Comparison of ENCODE assay signal across 18 cellular contexts in the genomic region with DNA sequence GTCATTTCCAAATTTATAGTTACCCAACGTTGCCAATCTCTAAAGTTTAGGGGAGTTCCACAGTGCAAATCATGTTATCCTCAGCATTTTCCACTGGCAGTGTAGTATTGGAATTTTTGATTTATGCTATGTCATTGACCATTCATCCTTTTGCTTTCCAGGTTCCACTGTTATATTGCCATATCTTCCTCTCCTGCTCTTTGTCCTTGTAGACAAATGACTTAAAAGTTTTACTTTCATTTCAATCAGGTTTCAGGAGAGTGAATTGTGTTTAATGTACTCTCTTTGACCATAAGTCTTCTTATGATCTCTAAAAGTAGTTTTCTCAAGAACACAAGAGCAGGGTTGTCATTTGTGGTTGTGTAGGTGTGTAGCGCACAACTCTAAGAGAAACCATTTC.
A peak's percentile ranks its signal among the peaks of the same experiment; 100 is the strongest.
DNase-seq lines count a peak whose midpoint lies in the region; ATAC-seq and TF ChIP-seq lines count a peak whose summit lies in the region.
"Had no signal": no experiment of that assay in that cellular context is flagged by ENCODE, and none has a peak within 500 bp of the region (broad histone marks: within the 10 kb centered on the region; RNA-seq: fewer than 3 reads in every experiment).

No MANE protein-coding gene starts in this region.

- peak overlapping the region; percentile 77 for H3K4me2 ChIP-seq in MM.1S (ENCODE audit: low read depth, low read length)
- H3K4me2 ChIP-seq: BLaER1 treated with 17β-estradiol and CSF1 and Interleukin-3, amounts not matched to agents 10 nM and 100 nM had no signal

- peak overlapping the region; percentile 60 for H3K4me3 ChIP-seq in CD4-positive, CD25-positive, alpha-beta regulatory T cell (ENCODE audit: low read depth, low read length)
- peak overlapping the region; percentile 41; the same call in 1 of the 2 replicates for H3K4me3 ChIP-seq in MM.1S (ENCODE audit: low read length)
- H3K4me3 ChIP-seq in naive thymus-derived CD4-positive, alpha-beta T cell (ENCODE audit: low read length), result no peak overlapping the region
- H3K4me3 ChIP-seq: BLaER1 treated with 17β-estradiol and CSF1 and Interleukin-3, amounts not matched to agents 10 nM and 100 nM; HAP-1; K562; SJCRH30 had no signal

- H3K4me1 ChIP-seq in CD4-positive, CD25-positive, alpha-beta regulatory T cell (ENCODE audit: control insufficient read depth, insufficient read depth, low read length, poor library complexity, severe bottlenecking), result no peaks in the 10 kb centered on the region
- H3K4me1 ChIP-seq in MM.1S (ENCODE audit: low read length), result peaks cover 16% of the 10 kb centered on the region
- no peaks in the 10 kb centered on the region for H3K4me1 ChIP-seq in naive thymus-derived CD4-positive, alpha-beta T cell (ENCODE audit: control insufficient read depth in 2 of 2, insufficient read depth in 2 of 2, low read length in 2 of 2)
- H3K4me1 ChIP-seq: BLaER1 treated with 17β-estradiol and CSF1 and Interleukin-3, amounts not matched to agents 10 nM and 100 nM; HAP-1; SJCRH30 had no signal

- TF ChIP-seq CTCF in MM.1S (IDR thresholded peaks at IDR 0.05; ENCODE audit: low read length), result no peak

- no peak overlapping the region for H3K27ac ChIP-seq in CD4-positive, CD25-positive, alpha-beta regulatory T cell (ENCODE audit: insufficient read depth, low read length, poor library complexity, severe bottlenecking)
- peak overlapping the region; percentile 68; the same call in 1 of the 2 replicates for H3K27ac ChIP-seq in MM.1S (ENCODE audit: low read length)
- no peak overlapping the region for H3K27ac ChIP-seq in naive thymus-derived CD4-positive, alpha-beta T cell (ENCODE audit: low read depth, low read length)
- H3K27ac ChIP-seq: BLaER1 treated with 17β-estradiol and CSF1 and Interleukin-3, amounts not matched to agents 10 nM and 100 nM; SJCRH30 had no signal

- ATAC-seq in CD4-positive, CD25-positive, alpha-beta regulatory T cell (ENCODE audit: low read depth in 2 of 2), result no peak
- ATAC-seq in GM18498 (IDR thresholded peaks at IDR 0.05; ENCODE audit: unreplicated experiment) (peak; percentile 52), HG03565 (IDR thresholded peaks at IDR 0.05; ENCODE audit: unreplicated experiment) (no peak)
- no peak for ATAC-seq in naive thymus-derived CD4-positive, alpha-beta T cell
- ATAC-seq: K562, Panc1 had no signal

- H3K27me3 ChIP-seq in CD4-positive, CD25-positive, alpha-beta regulatory T cell (ENCODE audit: control insufficient read depth, insufficient read depth, low read length), result no peaks in the 10 kb centered on the region
- H3K27me3 ChIP-seq in MM.1S (replicated peaks; ENCODE audit: insufficient read depth, low read length), result no peaks in the 10 kb centered on the region
- no peaks in the 10 kb centered on the region for H3K27me3 ChIP-seq in naive thymus-derived CD4-positive, alpha-beta T cell (ENCODE audit: control insufficient read depth in 2 of 2, insufficient read depth in 2 of 2, low read length in 2 of 2)
- H3K27me3 ChIP-seq: BLaER1 treated with 17β-estradiol and CSF1 and Interleukin-3, amounts not matched to agents 10 nM and 100 nM; SJCRH30 had no signal

- H3K9me2 ChIP-seq in MM.1S (replicated peaks; ENCODE audit: insufficient read depth, low read length), result no peaks in the 10 kb centered on the region

- peak overlapping the region; percentile 48 for H2AFZ ChIP-seq in MM.1S (ENCODE audit: low read length)

- peak overlapping the region in 1 of 4 donors; percentile 4 for H3K4me3 Mint-ChIP-seq in CD4-positive, CD25-positive, alpha-beta regulatory T cell
- H3K4me3 Mint-ChIP-seq in naive thymus-derived CD4-positive, alpha-beta T cell, result peak overlapping the region in 7 of 10 donors; percentile 1 to 50 (median 27)

- peaks cover 14 to 18% (median 16%) of the 10 kb centered on the region in 4 donors for H3K4me1 Mint-ChIP-seq in CD4-positive, CD25-positive, alpha-beta regulatory T cell
- H3K4me1 Mint-ChIP-seq in naive thymus-derived CD4-positive, alpha-beta T cell, result peaks cover 0 to 18% (median 15%) of the 10 kb centered on the region in 7 donors

- no peaks in the 10 kb centered on the region for H3K79me2 ChIP-seq in MM.1S (ENCODE audit: low read length)

- H4K20me1 ChIP-seq in MM.1S (ENCODE audit: insufficient read depth, low read length), result no peaks in the 10 kb centered on the region
- H4K20me1 ChIP-seq: BLaER1 treated with 17β-estradiol and CSF1 and Interleukin-3, amounts not matched to agents 10 nM and 100 nM had no signal

- POLR2A ChIA-PET in naive thymus-derived CD4-positive, alpha-beta T cell (lab: Charles Lee), result no interaction called here

- H3F3A ChIP-seq in MM.1S (ENCODE audit: insufficient read depth, low read length), result peaks cover 12% of the 10 kb centered on the region; the same call in 1 of the 2 replicates

- no peak for DNase-seq in CD4-positive, CD25-positive, alpha-beta regulatory T cell
- peak; percentile 6 for DNase-seq in MM.1S
- no peak for DNase-seq in naive thymus-derived CD4-positive, alpha-beta T cell
- DNase-seq in activated effector memory CD4-positive, alpha-beta T cell treated with anti-CD3 and anti-CD28 coated beads, Interleukin-2, amount 50 U/mL, for 16 hours, result no peak
- no peak for DNase-seq in stimulated activated CD4-positive, alpha-beta T cell treated with anti-CD3 and anti-CD28 coated beads, Interleukin-15, amount 100 ng/mL, for 24 hours
- DNase-seq: DMS79, NCI-H1417 treated with DMSO at 0.1 percent for 48 hours, NCI-H187 treated with DMSO at 0.1 percent for 48 hours, NCI-H226, NCI-H524, NCI-H82, SJCRH30 had no signal

- H3K36me3 Mint-ChIP-seq in CD4-positive, CD25-positive, alpha-beta regulatory T cell, result no peaks in the 10 kb centered on the region
- peaks cover under 1 to 12% (median 6%) of the 10 kb centered on the region in 5 donors for H3K36me3 Mint-ChIP-seq in naive thymus-derived CD4-positive, alpha-beta T cell

- peak overlapping the region in 1 of 3 donors; percentile 7 for H3K27ac Mint-ChIP-seq in CD4-positive, CD25-positive, alpha-beta regulatory T cell
- H3K27ac Mint-ChIP-seq in naive thymus-derived CD4-positive, alpha-beta T cell, result no peak overlapping the region

- H3K9me3 ChIP-seq in CD4-positive, CD25-positive, alpha-beta regulatory T cell (ENCODE audit: control insufficient read depth in 2 of 2, low read length in 2 of 2), result peaks cover 0 to 5% of the 10 kb centered on the region in 2 experiments
- H3K9me3 ChIP-seq in MM.1S (replicated peaks; ENCODE audit: insufficient read depth, low read length), result no peaks in the 10 kb centered on the region
- H3K9me3 ChIP-seq in naive thymus-derived CD4-positive, alpha-beta T cell (ENCODE audit: control insufficient read depth in 2 of 3, low read length in 3 of 3), result peaks cover 0 to 7% (median 0%) of the 10 kb centered on the region in 3 experiments
- H3K9me3 ChIP-seq: HAP-1 had no signal

- no peaks in the 10 kb centered on the region for H3K36me3 ChIP-seq in CD4-positive, CD25-positive, alpha-beta regulatory T cell (ENCODE audit: control insufficient read depth, insufficient read depth, low read length)
- H3K36me3 ChIP-seq in MM.1S (replicated peaks; ENCODE audit: insufficient read depth, low read length), result no peaks in the 10 kb centered on the region
- no peaks in the 10 kb centered on the region for H3K36me3 ChIP-seq in naive thymus-derived CD4-positive, alpha-beta T cell (ENCODE audit: control insufficient read depth in 2 of 3, insufficient read depth in 3 of 3, low read length in 3 of 3)
- H3K36me3 ChIP-seq: BLaER1 treated with 17β-estradiol and CSF1 and Interleukin-3, amounts not matched to agents 10 nM and 100 nM; HAP-1; SJCRH30 had no signal

- peaks cover 0 to 9% (median 2%) of the 10 kb centered on the region in 7 donors for H3K9me3 Mint-ChIP-seq in CD4-positive, CD25-positive, alpha-beta regulatory T cell
- H3K9me3 Mint-ChIP-seq in naive thymus-derived CD4-positive, alpha-beta T cell, result peaks cover 0 to 15% (median 8%) of the 10 kb centered on the region in 11 donors

- peaks cover 4% of the 10 kb centered on the region for H3K27me3 Mint-ChIP-seq in CD4-positive, CD25-positive, alpha-beta regulatory T cell
- peaks cover 0 to 4% (median 0%) of the 10 kb centered on the region in 5 donors for H3K27me3 Mint-ChIP-seq in naive thymus-derived CD4-positive, alpha-beta T cell

- CTCF ChIA-PET in naive thymus-derived CD4-positive, alpha-beta T cell (lab: Charles Lee), result no interaction called here

- no peak overlapping the region for H3K9ac ChIP-seq in MM.1S (ENCODE audit: low read length)
- H3K9ac ChIP-seq: BLaER1 treated with 17β-estradiol and CSF1 and Interleukin-3, amounts not matched to agents 10 nM and 100 nM had no signal

- intact Hi-C loops in naive thymus-derived CD4-positive, alpha-beta T cell (cut with micrococcal nuclease), result loop anchor here in 1 of 2 donors (5.0 kb wide), 1 partner anchor 1682 kb away; no protein-coding TSS in a partner anchor
